Comparison of ENCODE assay signal across 1 cellular context in the genomic region with DNA sequence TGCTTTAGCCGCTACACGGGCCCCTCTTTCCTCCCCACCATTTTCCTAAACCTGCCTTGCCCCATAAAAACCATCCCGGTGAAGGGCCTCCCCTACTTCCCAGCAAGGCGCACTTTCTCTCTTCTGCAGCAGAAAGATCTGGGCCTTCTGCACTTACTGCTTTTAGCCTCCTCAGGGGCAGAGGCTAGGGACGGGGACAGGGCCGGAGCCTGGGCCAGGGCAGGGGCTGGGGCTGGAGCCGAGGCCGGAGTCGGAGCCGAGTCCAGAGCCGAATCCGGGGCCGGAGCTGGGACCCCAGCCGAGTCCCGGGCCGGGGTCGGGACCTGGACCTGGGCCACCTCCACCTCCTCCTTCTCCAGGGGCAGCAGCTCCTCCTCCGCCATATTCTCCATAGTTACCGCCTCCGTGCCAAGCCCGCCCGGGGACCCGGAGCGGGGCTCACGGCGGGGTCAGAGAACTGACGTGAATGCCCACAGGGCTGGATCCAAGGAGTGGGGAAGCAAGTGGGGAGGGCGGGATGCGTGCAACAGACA.
TF ChIP-seq lines count a peak whose summit lies in the region.

No MANE protein-coding gene starts in this region.

TF ChIP-seq in GM23338, 12 proteins besides CTCF, POLR2A, EP300 and RAD21 (continued from another document):
- TF ChIP-seq, protein P1, sequence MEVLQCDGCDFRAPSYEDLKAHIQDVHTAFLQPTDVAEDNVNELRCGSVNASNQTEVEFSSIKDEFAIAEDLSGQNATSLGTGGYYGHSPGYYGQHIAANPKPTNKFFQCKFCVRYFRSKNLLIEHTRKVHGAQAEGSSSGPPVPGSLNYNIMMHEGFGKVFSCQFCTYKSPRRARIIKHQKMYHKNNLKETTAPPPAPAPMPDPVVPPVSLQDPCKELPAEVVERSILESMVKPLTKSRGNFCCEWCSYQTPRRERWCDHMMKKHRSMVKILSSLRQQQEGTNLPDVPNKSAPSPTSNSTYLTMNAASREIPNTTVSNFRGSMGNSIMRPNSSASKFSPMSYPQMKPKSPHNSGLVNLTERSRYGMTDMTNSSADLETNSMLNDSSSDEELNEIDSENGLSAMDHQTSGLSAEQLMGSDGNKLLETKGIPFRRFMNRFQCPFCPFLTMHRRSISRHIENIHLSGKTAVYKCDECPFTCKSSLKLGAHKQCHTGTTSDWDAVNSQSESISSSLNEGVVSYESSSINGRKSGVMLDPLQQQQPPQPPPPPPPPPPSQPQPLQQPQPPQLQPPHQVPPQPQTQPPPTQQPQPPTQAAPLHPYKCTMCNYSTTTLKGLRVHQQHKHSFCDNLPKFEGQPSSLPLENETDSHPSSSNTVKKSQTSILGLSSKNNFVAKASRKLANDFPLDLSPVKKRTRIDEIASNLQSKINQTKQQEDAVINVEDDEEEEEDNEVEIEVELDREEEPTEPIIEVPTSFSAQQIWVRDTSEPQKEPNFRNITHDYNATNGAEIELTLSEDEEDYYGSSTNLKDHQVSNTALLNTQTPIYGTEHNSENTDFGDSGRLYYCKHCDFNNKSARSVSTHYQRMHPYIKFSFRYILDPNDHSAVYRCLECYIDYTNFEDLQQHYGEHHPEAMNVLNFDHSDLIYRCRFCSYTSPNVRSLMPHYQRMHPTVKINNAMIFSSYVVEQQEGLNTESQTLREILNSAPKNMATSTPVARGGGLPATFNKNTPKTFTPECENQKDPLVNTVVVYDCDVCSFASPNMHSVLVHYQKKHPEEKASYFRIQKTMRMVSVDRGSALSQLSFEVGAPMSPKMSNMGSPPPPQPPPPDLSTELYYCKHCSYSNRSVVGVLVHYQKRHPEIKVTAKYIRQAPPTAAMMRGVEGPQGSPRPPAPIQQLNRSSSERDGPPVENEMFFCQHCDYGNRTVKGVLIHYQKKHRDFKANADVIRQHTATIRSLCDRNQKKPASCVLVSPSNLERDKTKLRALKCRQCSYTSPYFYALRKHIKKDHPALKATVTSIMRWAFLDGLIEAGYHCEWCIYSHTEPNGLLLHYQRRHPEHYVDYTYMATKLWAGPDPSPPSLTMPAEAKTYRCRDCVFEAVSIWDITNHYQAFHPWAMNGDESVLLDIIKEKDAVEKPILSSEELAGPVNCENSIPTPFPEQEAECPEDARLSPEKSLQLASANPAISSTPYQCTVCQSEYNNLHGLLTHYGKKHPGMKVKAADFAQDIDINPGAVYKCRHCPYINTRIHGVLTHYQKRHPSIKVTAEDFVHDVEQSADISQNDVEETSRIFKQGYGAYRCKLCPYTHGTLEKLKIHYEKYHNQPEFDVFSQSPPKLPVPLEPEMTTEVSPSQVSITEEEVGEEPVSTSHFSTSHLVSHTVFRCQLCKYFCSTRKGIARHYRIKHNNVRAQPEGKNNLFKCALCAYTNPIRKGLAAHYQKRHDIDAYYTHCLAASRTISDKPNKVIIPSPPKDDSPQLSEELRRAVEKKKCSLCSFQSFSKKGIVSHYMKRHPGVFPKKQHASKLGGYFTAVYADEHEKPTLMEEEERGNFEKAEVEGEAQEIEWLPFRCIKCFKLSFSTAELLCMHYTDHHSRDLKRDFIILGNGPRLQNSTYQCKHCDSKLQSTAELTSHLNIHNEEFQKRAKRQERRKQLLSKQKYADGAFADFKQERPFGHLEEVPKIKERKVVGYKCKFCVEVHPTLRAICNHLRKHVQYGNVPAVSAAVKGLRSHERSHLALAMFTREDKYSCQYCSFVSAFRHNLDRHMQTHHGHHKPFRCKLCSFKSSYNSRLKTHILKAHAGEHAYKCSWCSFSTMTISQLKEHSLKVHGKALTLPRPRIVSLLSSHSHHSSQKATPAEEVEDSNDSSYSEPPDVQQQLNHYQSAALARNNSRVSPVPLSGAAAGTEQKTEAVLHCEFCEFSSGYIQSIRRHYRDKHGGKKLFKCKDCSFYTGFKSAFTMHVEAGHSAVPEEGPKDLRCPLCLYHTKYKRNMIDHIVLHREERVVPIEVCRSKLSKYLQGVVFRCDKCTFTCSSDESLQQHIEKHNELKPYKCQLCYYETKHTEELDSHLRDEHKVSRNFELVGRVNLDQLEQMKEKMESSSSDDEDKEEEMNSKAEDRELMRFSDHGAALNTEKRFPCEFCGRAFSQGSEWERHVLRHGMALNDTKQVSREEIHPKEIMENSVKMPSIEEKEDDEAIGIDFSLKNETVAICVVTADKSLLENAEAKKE (CRISPR knock-in tag; IDR thresholded peaks at IDR 0.05), result no peak
- TF ChIP-seq STAT1 (IDR thresholded peaks at IDR 0.05; ENCODE audit: unreplicated experiment) (no peak), JUNB (IDR thresholded peaks at IDR 0.05; ENCODE audit: unreplicated experiment) (no peak), EZH2 (IDR thresholded peaks at IDR 0.05; ENCODE audit: low read depth, unreplicated experiment) (no peak)
